17 cellular contexts compared by ENCODE assay signal in the genomic region with DNA sequence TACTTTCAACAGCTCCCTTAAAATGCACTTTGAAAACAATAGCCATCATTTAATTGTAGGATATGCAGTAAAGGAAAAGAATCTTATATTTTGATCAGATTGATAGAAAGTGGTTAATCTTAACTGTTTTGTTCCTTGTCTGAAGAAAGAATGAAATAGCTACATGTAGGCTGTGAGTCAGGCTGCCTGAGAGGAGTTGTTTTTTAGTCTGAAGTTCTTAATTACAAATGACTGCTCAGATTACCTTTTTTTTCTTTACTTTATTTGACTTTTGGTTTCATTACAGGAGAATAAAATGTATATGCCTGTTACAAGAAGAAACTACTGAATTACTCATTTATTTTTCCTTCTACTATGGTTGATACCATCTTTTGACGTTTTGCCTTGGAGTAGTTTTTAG. TPM values are rescaled to one million over a fixed set of nuclear protein-coding genes. Genes with fewer than 3 reads are reported as not detected.
DNase-seq lines count a peak whose midpoint lies in the region; ATAC-seq lines count a peak whose summit lies in the region.
"Had no signal": no experiment of that assay in that cellular context is flagged by ENCODE, and none has a peak within 500 bp of the region (broad histone marks: within the 10 kb centered on the region; RNA-seq: fewer than 3 reads in every experiment).

No MANE protein-coding gene starts in this region.

- no peak for DNase-seq in activated CD4-positive, CD25-positive, alpha-beta regulatory T cell treated with anti-CD3 and anti-CD28 coated beads, Interleukin-2, amount 50 U/mL, for 72 hours
- no peak for DNase-seq in activated naive CD4-positive, alpha-beta T cell treated with Interleukin-2 at 50 U/mL for 16 hours
- DNase-seq in activated T-helper 1 cell treated with anti-CD3 and anti-CD28 coated beads, Interleukin-12 subunit alpha, Interleukin-12 subunit beta, Interleukin-2, Interleukin-4 antibody, amounts not matched to agents 30 ng/mL and 10 ng/mL and 1 ng/mL, durations not matched to agents 14 hours and 24 hours and 36 hours (ENCODE audit: low spot score), result no peak
- DNase-seq in stimulated activated effector memory CD8-positive, alpha-beta T cell treated with anti-CD3 and anti-CD28 coated beads, Interleukin-12 subunit alpha, Interleukin-12 subunit beta, amount 100 ng/mL, for 72 hours (ENCODE audit: low spot score in 2 of 2), result no peak
- no peak for DNase-seq in sciatic nerve (ENCODE audit: low spot score)
- DNase-seq: 8988T, GF-D8, KBM-7, MV-4-11, NCI-H1417, NCI-H187 treated with DMSO at 0.1 percent for 48 hours, NCI-H446, OCI-M1, RPMI8226 had no signal

- intact Hi-C loops in activated T-helper 1 cell treated with anti-CD3 and anti-CD28 coated beads, Interleukin-12 subunit alpha, Interleukin-12 subunit beta, Interleukin-2, Interleukin-4 antibody, amounts not matched to agents 30 ng/mL and 10 ng/mL and 1 ng/mL, durations not matched to agents 14 hours and 24 hours and 36 hours (cut with micrococcal nuclease), result no loop called here
- intact Hi-C loops in sciatic nerve (cut with DNase I), result no loop called here

- H3K27ac Mint-ChIP-seq in activated naive CD4-positive, alpha-beta T cell treated with anti-CD3 and anti-CD28 coated beads, Interleukin-2, amount 50 U/mL, for 24 hours, result peak overlapping the region; percentile 72
- H3K27ac Mint-ChIP-seq in activated T-helper 1 cell treated with anti-CD3 and anti-CD28 coated beads, Interleukin-12 subunit alpha, Interleukin-12 subunit beta, Interleukin-2, Interleukin-4 antibody, amounts not matched to agents 30 ng/mL and 10 ng/mL and 1 ng/mL, durations not matched to agents 14 hours and 24 hours and 36 hours, result peak overlapping the region; percentile 26
- H3K27ac Mint-ChIP-seq in stimulated activated effector memory CD8-positive, alpha-beta T cell treated with anti-CD3 and anti-CD28 coated beads, Interleukin-12 subunit alpha, Interleukin-12 subunit beta, amount 100 ng/mL, for 72 hours, result peak overlapping the region; percentile 60

- H3K27me3 Mint-ChIP-seq in activated naive CD4-positive, alpha-beta T cell treated with anti-CD3 and anti-CD28 coated beads, Interleukin-2, amount 50 U/mL, for 24 hours, result no peaks in the 10 kb centered on the region
- no peaks in the 10 kb centered on the region for H3K27me3 Mint-ChIP-seq in activated T-helper 1 cell treated with anti-CD3 and anti-CD28 coated beads, Interleukin-12 subunit alpha, Interleukin-12 subunit beta, Interleukin-2, Interleukin-4 antibody, amounts not matched to agents 30 ng/mL and 10 ng/mL and 1 ng/mL, durations not matched to agents 14 hours and 24 hours and 36 hours (ENCODE audit: insufficient read depth)

- ATAC-seq in activated CD4-positive, CD25-positive, alpha-beta regulatory T cell treated with anti-CD3 and anti-CD28 coated beads, Interleukin-2, amount 50 U/mL, for 24 hours, result peak; percentile 77 to 85
- ATAC-seq in stimulated activated effector memory CD8-positive, alpha-beta T cell treated with anti-CD3 and anti-CD28 coated beads, Interleukin-12 subunit alpha, Interleukin-12 subunit beta, amount 100 ng/mL, for 72 hours, result no peak
- ATAC-seq in GM21528 (IDR thresholded peaks at IDR 0.05; ENCODE audit: low FRiP score, unreplicated experiment) (no peak), sciatic nerve (no peak)

- H3K36me3 Mint-ChIP-seq in activated naive CD4-positive, alpha-beta T cell treated with anti-CD3 and anti-CD28 coated beads, Interleukin-2, amount 50 U/mL, for 24 hours, result peaks cover 32% of the 10 kb centered on the region
- H3K36me3 Mint-ChIP-seq in activated T-helper 1 cell treated with anti-CD3 and anti-CD28 coated beads, Interleukin-12 subunit alpha, Interleukin-12 subunit beta, Interleukin-2, Interleukin-4 antibody, amounts not matched to agents 30 ng/mL and 10 ng/mL and 1 ng/mL, durations not matched to agents 14 hours and 24 hours and 36 hours (ENCODE audit: low read depth), result peaks cover 29% of the 10 kb centered on the region
- peaks cover 94% of the 10 kb centered on the region for H3K36me3 Mint-ChIP-seq in stimulated activated effector memory CD8-positive, alpha-beta T cell treated with anti-CD3 and anti-CD28 coated beads, Interleukin-12 subunit alpha, Interleukin-12 subunit beta, amount 100 ng/mL, for 72 hours

- peaks cover 27% of the 10 kb centered on the region for H3K4me1 Mint-ChIP-seq in activated naive CD4-positive, alpha-beta T cell treated with anti-CD3 and anti-CD28 coated beads, Interleukin-2, amount 50 U/mL, for 24 hours
- peaks cover 12% of the 10 kb centered on the region for H3K4me1 Mint-ChIP-seq in activated T-helper 1 cell treated with anti-CD3 and anti-CD28 coated beads, Interleukin-12 subunit alpha, Interleukin-12 subunit beta, Interleukin-2, Interleukin-4 antibody, amounts not matched to agents 30 ng/mL and 10 ng/mL and 1 ng/mL, durations not matched to agents 14 hours and 24 hours and 36 hours (ENCODE audit: low read depth)
- no peaks in the 10 kb centered on the region for H3K4me1 Mint-ChIP-seq in stimulated activated effector memory CD8-positive, alpha-beta T cell treated with anti-CD3 and anti-CD28 coated beads, Interleukin-12 subunit alpha, Interleukin-12 subunit beta, amount 100 ng/mL, for 72 hours

- no peaks in the 10 kb centered on the region for H3K9me3 Mint-ChIP-seq in activated naive CD4-positive, alpha-beta T cell treated with anti-CD3 and anti-CD28 coated beads, Interleukin-2, amount 50 U/mL, for 24 hours
- H3K9me3 Mint-ChIP-seq in activated T-helper 1 cell treated with anti-CD3 and anti-CD28 coated beads, Interleukin-12 subunit alpha, Interleukin-12 subunit beta, Interleukin-2, Interleukin-4 antibody, amounts not matched to agents 30 ng/mL and 10 ng/mL and 1 ng/mL, durations not matched to agents 14 hours and 24 hours and 36 hours, result no peaks in the 10 kb centered on the region
- H3K9me3 Mint-ChIP-seq in stimulated activated effector memory CD8-positive, alpha-beta T cell treated with anti-CD3 and anti-CD28 coated beads, Interleukin-12 subunit alpha, Interleukin-12 subunit beta, amount 100 ng/mL, for 72 hours, result no peaks in the 10 kb centered on the region

- H3K4me3 Mint-ChIP-seq in activated naive CD4-positive, alpha-beta T cell treated with anti-CD3 and anti-CD28 coated beads, Interleukin-2, amount 50 U/mL, for 24 hours, result no peak overlapping the region
- H3K4me3 Mint-ChIP-seq in activated T-helper 1 cell treated with anti-CD3 and anti-CD28 coated beads, Interleukin-12 subunit alpha, Interleukin-12 subunit beta, Interleukin-2, Interleukin-4 antibody, amounts not matched to agents 30 ng/mL and 10 ng/mL and 1 ng/mL, durations not matched to agents 14 hours and 24 hours and 36 hours, result no peak overlapping the region
- H3K4me3 Mint-ChIP-seq in stimulated activated effector memory CD8-positive, alpha-beta T cell treated with anti-CD3 and anti-CD28 coated beads, Interleukin-12 subunit alpha, Interleukin-12 subunit beta, amount 100 ng/mL, for 72 hours, result no peak overlapping the region

RNA-seq across cellular contexts. Expression of gene AGFG1, which starts 56.8 kb away (rescaled TPM):
- total RNA-seq in activated T-helper 1 cell treated with anti-CD3 and anti-CD28 coated beads, Interleukin-12 subunit alpha, Interleukin-12 subunit beta, Interleukin-2, Interleukin-4 antibody, amounts not matched to agents 30 ng/mL and 10 ng/mL and 1 ng/mL, durations not matched to agents 14 hours and 24 hours and 36 hours, result 239 and 252 TPM in 2 replicates
- 85.6 TPM for total RNA-seq in sciatic nerve

Comparison
In these comparisons a context has a peak if more than half of its experiments do, and no peak if none do; other contexts are left out.
1. ATAC-seq: peak in activated CD4-positive, CD25-positive, alpha-beta regulatory T cell treated with anti-CD3 and anti-CD28 coated beads, Interleukin-2, amount 50 U/mL, for 24 hours (2 of 2); none in stimulated activated effector memory CD8-positive, alpha-beta T cell treated with anti-CD3 and anti-CD28 coated beads, Interleukin-12 subunit alpha, Interleukin-12 subunit beta, amount 100 ng/mL, for 72 hours (single experiment), GM21528 (single experiment) and sciatic nerve (single experiment).
2. Peak in every context shown above with its lines, with median percentiles within 50 percentile points of each other: H3K27ac Mint-ChIP-seq.